34 cellular contexts compared by ENCODE assay signal in genomic region chr12:94200695-94201094, GRCh38. TPM values are rescaled to one million over a fixed set of nuclear protein-coding genes. Genes with fewer than 3 reads are reported as not detected.
"Had no signal": no experiment of that assay in that cellular context is flagged by ENCODE, and none has a peak within 500 bp of the region (broad histone marks: within the 10 kb centered on the region; RNA-seq: fewer than 3 reads in every experiment).

No MANE protein-coding gene starts in this region.

- H3K9me3 Mint-ChIP-seq: activated CD4-positive, alpha-beta memory T cell treated with anti-CD3 and anti-CD28 coated beads for 36 hours; activated naive CD4-positive, alpha-beta T cell treated with anti-CD3 and anti-CD28 coated beads for 36 hours; activated naive CD4-positive, alpha-beta T cell treated with anti-CD3 and anti-CD28 coated beads, Interleukin-2, amount 50 U/mL, for 24 hours; activated naive CD8-positive, alpha-beta T cell treated with anti-CD3 and anti-CD28 coated beads, Interleukin-2, amount 50 U/mL, for 24 hours; activated T-helper 1 cell treated with anti-CD3 and anti-CD28 coated beads, Interleukin-12 subunit alpha, Interleukin-12 subunit beta, Interleukin-2, Interleukin-4 antibody, amounts not matched to agents 30 ng/mL and 10 ng/mL and 1 ng/mL, durations not matched to agents 14 hours and 24 hours and 36 hours; activated T-helper 2 cell treated with anti-CD3 and anti-CD28 coated beads, Interferon-gamma antibody, Interleukin-2, Interleukin-4, amounts not matched to agents 10 μg/mL and 5 μg/mL and 100 μg/mL, durations not matched to agents 14 hours and 24 hours and 36 hours; T-helper 2 cell treated with Interferon-gamma antibody and Interleukin-4, amounts not matched to agents 5 μg/mL and 100 μg/mL, for 36 hours had no signal

- H3K27me3 ChIP-seq: adrenal gland, breast epithelium, cardiac muscle cell, colonic mucosa, esophagus squamous epithelium, gastroesophageal sphincter had no signal

- H3K4me3 Mint-ChIP-seq: activated CD4-positive, alpha-beta memory T cell treated with anti-CD3 and anti-CD28 coated beads for 36 hours; activated CD4-positive, alpha-beta T cell treated with anti-CD3 and anti-CD28 coated beads for 36 hours; activated CD4-positive, alpha-beta T cell treated with anti-CD3 and anti-CD28 coated beads, Interleukin-2, amount 10 ng/mL, durations not matched to agents 24 days and 14 days; activated CD8-positive, alpha-beta T cell treated with anti-CD3 and anti-CD28 coated beads, Interleukin-2, amount 10 ng/mL, durations not matched to agents 7 days and 5 days; activated naive CD4-positive, alpha-beta T cell treated with anti-CD3 and anti-CD28 coated beads for 36 hours; activated naive CD4-positive, alpha-beta T cell treated with anti-CD3 and anti-CD28 coated beads, Interleukin-2, amount 50 U/mL, for 24 hours; activated naive CD8-positive, alpha-beta T cell treated with anti-CD3 and anti-CD28 coated beads for 36 hours; activated naive CD8-positive, alpha-beta T cell treated with anti-CD3 and anti-CD28 coated beads, Interleukin-2, amount 50 U/mL, for 24 hours; activated T-helper 1 cell treated with anti-CD3 and anti-CD28 coated beads, Interleukin-12 subunit alpha, Interleukin-12 subunit beta, Interleukin-2, Interleukin-4 antibody, amounts not matched to agents 30 ng/mL and 10 ng/mL and 1 ng/mL, durations not matched to agents 14 hours and 24 hours and 36 hours; brain; T-helper 17 cell; T-helper 2 cell treated with Interferon-gamma antibody and Interleukin-4, amounts not matched to agents 5 μg/mL and 100 μg/mL, for 36 hours had no signal

- H3K4me3 ChIP-seq: adrenal gland, breast epithelium, cardiac muscle cell, colonic mucosa, esophagus squamous epithelium, gastroesophageal sphincter had no signal

- DNase-seq: activated CD4-positive, alpha-beta memory T cell treated with anti-CD3 and anti-CD28 coated beads for 36 hours; activated CD4-positive, alpha-beta T cell treated with anti-CD3 and anti-CD28 coated beads for 36 hours; activated CD4-positive, alpha-beta T cell treated with anti-CD3 and anti-CD28 coated beads, Interleukin-2, amount 10 ng/mL, durations not matched to agents 24 days and 14 days; activated CD4-positive, CD25-positive, alpha-beta regulatory T cell; activated CD4-positive, CD25-positive, alpha-beta regulatory T cell treated with anti-CD3 and anti-CD28 coated beads, Interleukin-2, amount 50 U/mL, for 72 hours; activated CD8-positive, alpha-beta T cell treated with anti-CD3 and anti-CD28 coated beads, Interleukin-2, amount 10 ng/mL, durations not matched to agents 7 days and 5 days; activated effector memory CD4-positive, alpha-beta T cell treated with anti-CD3 and anti-CD28 coated beads, Interleukin-2, amount 50 U/mL, for 16 hours; activated naive CD4-positive, alpha-beta T cell treated with anti-CD3 and anti-CD28 coated beads for 36 hours; activated naive CD8-positive, alpha-beta T cell treated with anti-CD3 and anti-CD28 coated beads for 36 hours; activated naive CD8-positive, alpha-beta T cell treated with anti-CD3 and anti-CD28 coated beads, Interleukin-2, amount 50 U/mL, for 24 hours; activated T-cell treated with anti-CD3 and anti-CD28 coated beads, Interleukin-2, amount 50 U/mL, for 1 hour; activated T-cell treated with anti-CD3 and anti-CD28 coated beads, Interleukin-2, amount 50 U/mL, for 48 hours; adrenal gland; amygdala; aorta; central memory CD4-positive, alpha-beta T cell; cerebellar nuclear complex; colonic mucosa; effector CD8-positive, alpha-beta T cell; esophagus squamous epithelium; foreskin melanocyte; T-helper 1 cell; T-helper 17 cell; T1000 had no signal

- ATAC-seq: activated CD4-positive, alpha-beta T cell treated with anti-CD3 and anti-CD28 coated beads for 36 hours; activated CD8-positive, alpha-beta T cell treated with anti-CD3 and anti-CD28 coated beads, Interleukin-2, amount 10 ng/mL, durations not matched to agents 7 days and 5 days; activated naive CD8-positive, alpha-beta T cell treated with anti-CD3 and anti-CD28 coated beads, Interleukin-2, amount 50 U/mL, for 24 hours; gastroesophageal sphincter; T-helper 17 cell had no signal

- H3K27ac Mint-ChIP-seq: activated CD4-positive, alpha-beta memory T cell treated with anti-CD3 and anti-CD28 coated beads for 36 hours; activated CD4-positive, alpha-beta T cell treated with anti-CD3 and anti-CD28 coated beads for 36 hours; activated CD4-positive, alpha-beta T cell treated with anti-CD3 and anti-CD28 coated beads, Interleukin-2, amount 10 ng/mL, durations not matched to agents 24 days and 14 days; activated CD8-positive, alpha-beta T cell treated with anti-CD3 and anti-CD28 coated beads, Interleukin-2, amount 10 ng/mL, durations not matched to agents 7 days and 5 days; activated naive CD4-positive, alpha-beta T cell treated with anti-CD3 and anti-CD28 coated beads for 36 hours; activated naive CD4-positive, alpha-beta T cell treated with anti-CD3 and anti-CD28 coated beads, Interleukin-2, amount 50 U/mL, for 24 hours; activated naive CD8-positive, alpha-beta T cell treated with anti-CD3 and anti-CD28 coated beads for 36 hours; activated naive CD8-positive, alpha-beta T cell treated with anti-CD3 and anti-CD28 coated beads, Interleukin-2, amount 50 U/mL, for 24 hours; activated T-helper 1 cell treated with anti-CD3 and anti-CD28 coated beads, Interleukin-12 subunit alpha, Interleukin-12 subunit beta, Interleukin-2, Interleukin-4 antibody, amounts not matched to agents 30 ng/mL and 10 ng/mL and 1 ng/mL, durations not matched to agents 14 hours and 24 hours and 36 hours; brain; T-helper 17 cell; T-helper 2 cell treated with Interferon-gamma antibody and Interleukin-4, amounts not matched to agents 5 μg/mL and 100 μg/mL, for 36 hours had no signal

- H3K36me3 ChIP-seq: adrenal gland, breast epithelium, cardiac muscle cell, colonic mucosa, esophagus squamous epithelium had no signal

- H3K9me3 ChIP-seq: adrenal gland, breast epithelium, colonic mucosa, esophagus squamous epithelium had no signal

- H3K27ac ChIP-seq: adrenal gland, breast epithelium, cardiac muscle cell, colonic mucosa, epithelial cell of prostate, esophagus squamous epithelium, gastroesophageal sphincter had no signal

- H3K27me3 Mint-ChIP-seq: activated CD4-positive, alpha-beta memory T cell treated with anti-CD3 and anti-CD28 coated beads for 36 hours; activated CD4-positive, alpha-beta T cell treated with anti-CD3 and anti-CD28 coated beads for 36 hours; activated CD4-positive, alpha-beta T cell treated with anti-CD3 and anti-CD28 coated beads, Interleukin-2, amount 10 ng/mL, durations not matched to agents 24 days and 14 days; activated naive CD4-positive, alpha-beta T cell treated with anti-CD3 and anti-CD28 coated beads, Interleukin-2, amount 50 U/mL, for 24 hours; activated naive CD8-positive, alpha-beta T cell treated with anti-CD3 and anti-CD28 coated beads for 36 hours; activated naive CD8-positive, alpha-beta T cell treated with anti-CD3 and anti-CD28 coated beads, Interleukin-2, amount 50 U/mL, for 24 hours; brain; T-helper 17 cell had no signal

- H3K4me1 ChIP-seq: breast epithelium, esophagus squamous epithelium had no signal

RNA-seq across cellular contexts. Expression of gene PLXNC1, which starts 52.3 kb away (rescaled TPM):
- polyA plus RNA-seq: endothelial cell of umbilical vein had no signal
